ENCODE assay signal across 1 cellular context in the genomic region with DNA sequence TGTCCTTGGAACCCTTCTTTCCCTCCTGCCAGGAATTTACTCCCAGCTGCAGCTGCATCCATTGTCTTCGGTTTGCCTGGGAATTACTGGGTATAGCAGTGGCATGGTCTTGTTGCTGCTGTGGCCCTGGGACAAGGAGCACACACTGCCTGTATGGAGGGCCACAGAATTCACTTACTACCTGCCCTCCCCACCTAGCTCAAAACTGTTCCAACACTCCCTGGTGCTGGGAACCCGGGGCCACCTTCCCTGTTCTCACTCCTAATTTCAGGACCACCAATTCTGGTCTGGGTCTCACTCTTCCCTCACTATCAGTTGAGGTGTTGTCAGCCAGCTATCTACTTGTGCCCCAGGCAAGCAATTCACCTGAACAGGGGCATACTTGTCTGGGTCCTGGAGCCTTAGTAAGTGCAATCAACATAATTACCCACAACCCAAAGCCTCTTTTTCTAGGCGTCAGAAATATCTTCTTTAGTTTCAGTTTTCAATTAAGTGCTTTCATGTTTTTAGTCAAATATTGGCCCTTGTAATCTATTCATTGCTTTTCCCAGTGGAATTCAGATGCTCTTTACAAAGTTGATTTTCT.
TF ChIP-seq lines count a peak whose summit lies in the region.

No MANE protein-coding gene starts in this region.

TF ChIP-seq in GM23338, 12 proteins besides CTCF, POLR2A, EP300 and RAD21 (continued from another document):
- TF ChIP-seq, protein P1, sequence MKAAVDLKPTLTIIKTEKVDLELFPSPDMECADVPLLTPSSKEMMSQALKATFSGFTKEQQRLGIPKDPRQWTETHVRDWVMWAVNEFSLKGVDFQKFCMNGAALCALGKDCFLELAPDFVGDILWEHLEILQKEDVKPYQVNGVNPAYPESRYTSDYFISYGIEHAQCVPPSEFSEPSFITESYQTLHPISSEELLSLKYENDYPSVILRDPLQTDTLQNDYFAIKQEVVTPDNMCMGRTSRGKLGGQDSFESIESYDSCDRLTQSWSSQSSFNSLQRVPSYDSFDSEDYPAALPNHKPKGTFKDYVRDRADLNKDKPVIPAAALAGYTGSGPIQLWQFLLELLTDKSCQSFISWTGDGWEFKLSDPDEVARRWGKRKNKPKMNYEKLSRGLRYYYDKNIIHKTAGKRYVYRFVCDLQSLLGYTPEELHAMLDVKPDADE (IDR thresholded peaks at IDR 0.05), result no peak
- TF ChIP-seq REST (IDR thresholded peaks at IDR 0.05; ENCODE audit: unreplicated experiment), result no peak
TF ChIP-seq in GM23338: peak in this region for 0.
